2 cellular contexts compared by ENCODE assay signal in the genomic region with DNA sequence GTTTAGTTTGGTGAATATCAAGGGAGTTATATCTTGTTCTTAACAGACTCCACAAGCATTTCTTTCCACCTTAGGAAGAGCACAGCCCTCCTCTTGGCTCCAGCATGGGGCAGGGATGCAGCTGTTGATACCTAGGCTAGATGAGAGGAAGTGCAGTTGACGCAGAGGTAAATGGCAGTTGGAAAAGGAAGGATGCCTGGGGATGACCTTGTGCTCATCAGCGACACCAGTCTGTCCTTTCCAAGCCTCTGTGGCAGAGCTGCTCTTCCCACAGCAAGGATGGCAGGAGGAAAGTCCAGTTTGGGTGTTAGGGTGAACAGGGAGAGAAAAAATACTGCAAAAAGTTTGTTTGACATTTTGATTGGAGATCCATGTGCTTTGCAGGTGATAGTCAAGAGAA.
TF ChIP-seq lines count a peak whose summit lies in the region.

No MANE protein-coding gene starts in this region.

TF ChIP-seq in SK-N-SH, 30 proteins besides CTCF, POLR2A, EP300 and RAD21 (continued from another document):
- TF ChIP-seq FOXJ3 (CRISPR knock-in tag; IDR thresholded peaks at IDR 0.05) = no peak
- no peak for TF ChIP-seq POLR2AphosphoS5 (IDR thresholded peaks at IDR 0.05; ENCODE audit: low read depth, low read length)
- TF ChIP-seq RXRA (IDR thresholded peaks at IDR 0.05; ENCODE audit: borderline replicate concordance, low read depth) = no peak
- no peak for TF ChIP-seq NFIC (IDR thresholded peaks at IDR 0.05; ENCODE audit: borderline replicate concordance)
- no peak for TF ChIP-seq TAF1 (IDR thresholded peaks at IDR 0.05; ENCODE audit: borderline replicate concordance, low read depth, low read length)
- TF ChIP-seq, protein P1, sequence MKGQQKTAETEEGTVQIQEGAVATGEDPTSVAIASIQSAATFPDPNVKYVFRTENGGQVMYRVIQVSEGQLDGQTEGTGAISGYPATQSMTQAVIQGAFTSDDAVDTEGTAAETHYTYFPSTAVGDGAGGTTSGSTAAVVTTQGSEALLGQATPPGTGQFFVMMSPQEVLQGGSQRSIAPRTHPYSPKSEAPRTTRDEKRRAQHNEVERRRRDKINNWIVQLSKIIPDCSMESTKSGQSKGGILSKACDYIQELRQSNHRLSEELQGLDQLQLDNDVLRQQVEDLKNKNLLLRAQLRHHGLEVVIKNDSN (IDR thresholded peaks at IDR 0.05; ENCODE audit: borderline replicate concordance, low read depth) = no peak
- TF ChIP-seq TCF12 (IDR thresholded peaks at IDR 0.05) = no peak
- TF ChIP-seq ELF1 (IDR thresholded peaks at IDR 0.05) = no peak
- TF ChIP-seq, protein P2, sequence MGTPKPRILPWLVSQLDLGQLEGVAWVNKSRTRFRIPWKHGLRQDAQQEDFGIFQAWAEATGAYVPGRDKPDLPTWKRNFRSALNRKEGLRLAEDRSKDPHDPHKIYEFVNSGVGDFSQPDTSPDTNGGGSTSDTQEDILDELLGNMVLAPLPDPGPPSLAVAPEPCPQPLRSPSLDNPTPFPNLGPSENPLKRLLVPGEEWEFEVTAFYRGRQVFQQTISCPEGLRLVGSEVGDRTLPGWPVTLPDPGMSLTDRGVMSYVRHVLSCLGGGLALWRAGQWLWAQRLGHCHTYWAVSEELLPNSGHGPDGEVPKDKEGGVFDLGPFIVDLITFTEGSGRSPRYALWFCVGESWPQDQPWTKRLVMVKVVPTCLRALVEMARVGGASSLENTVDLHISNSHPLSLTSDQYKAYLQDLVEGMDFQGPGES (IDR thresholded peaks at IDR 0.05; ENCODE audit: low read depth, low read length) = no peak
- TF ChIP-seq, protein P3, sequence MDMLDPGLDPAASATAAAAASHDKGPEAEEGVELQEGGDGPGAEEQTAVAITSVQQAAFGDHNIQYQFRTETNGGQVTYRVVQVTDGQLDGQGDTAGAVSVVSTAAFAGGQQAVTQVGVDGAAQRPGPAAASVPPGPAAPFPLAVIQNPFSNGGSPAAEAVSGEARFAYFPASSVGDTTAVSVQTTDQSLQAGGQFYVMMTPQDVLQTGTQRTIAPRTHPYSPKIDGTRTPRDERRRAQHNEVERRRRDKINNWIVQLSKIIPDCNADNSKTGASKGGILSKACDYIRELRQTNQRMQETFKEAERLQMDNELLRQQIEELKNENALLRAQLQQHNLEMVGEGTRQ (IDR thresholded peaks at IDR 0.05; ENCODE audit: borderline replicate concordance, low read depth, low read length) = no peak
- no peak for TF ChIP-seq FOSL2 (IDR thresholded peaks at IDR 0.05; ENCODE audit: borderline replicate concordance, low read depth)

TF ChIP-seq in SK-N-SH treated with all-trans-retinoic acid at 6 μM for 48 hours, 23 proteins besides CTCF, POLR2A, EP300 and RAD21 (continued from another document):
- TF ChIP-seq ARNTL (CRISPR knock-in tag; IDR thresholded peaks at IDR 0.05; ENCODE audit: borderline replicate concordance, low read depth) (no peak), TOX (CRISPR knock-in tag; IDR thresholded peaks at IDR 0.05; ENCODE audit: borderline replicate concordance) (no peak)
- TF ChIP-seq, protein P4, sequence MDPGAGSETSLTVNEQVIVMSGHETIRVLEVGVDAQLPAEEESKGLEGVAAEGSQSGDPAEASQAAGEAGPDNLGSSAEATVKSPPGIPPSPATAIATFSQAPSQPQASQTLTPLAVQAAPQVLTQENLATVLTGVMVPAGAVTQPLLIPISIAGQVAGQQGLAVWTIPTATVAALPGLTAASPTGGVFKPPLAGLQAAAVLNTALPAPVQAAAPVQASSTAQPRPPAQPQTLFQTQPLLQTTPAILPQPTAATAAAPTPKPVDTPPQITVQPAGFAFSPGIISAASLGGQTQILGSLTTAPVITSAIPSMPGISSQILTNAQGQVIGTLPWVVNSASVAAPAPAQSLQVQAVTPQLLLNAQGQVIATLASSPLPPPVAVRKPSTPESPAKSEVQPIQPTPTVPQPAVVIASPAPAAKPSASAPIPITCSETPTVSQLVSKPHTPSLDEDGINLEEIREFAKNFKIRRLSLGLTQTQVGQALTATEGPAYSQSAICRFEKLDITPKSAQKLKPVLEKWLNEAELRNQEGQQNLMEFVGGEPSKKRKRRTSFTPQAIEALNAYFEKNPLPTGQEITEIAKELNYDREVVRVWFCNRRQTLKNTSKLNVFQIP (CRISPR knock-in tag; IDR thresholded peaks at IDR 0.05; ENCODE audit: borderline replicate concordance, low read depth) = no peak
TF ChIP-seq in SK-N-SH treated with all-trans-retinoic acid at 6 μM for 48 hours: peak in this region for 0.
